16 cellular contexts compared by ENCODE assay signal in genomic region chr17:81083125-81083765, GRCh38. TPM values are rescaled to one million over a fixed set of nuclear protein-coding genes. Genes with fewer than 3 reads are reported as not detected.
DNase-seq lines count a peak whose midpoint lies in the region; ATAC-seq, FAIRE-seq and TF ChIP-seq lines count a peak whose summit lies in the region.
"Had no signal": no experiment of that assay in that cellular context is flagged by ENCODE, and none has a peak within 500 bp of the region (broad histone marks: within the 10 kb centered on the region; RNA-seq: fewer than 3 reads in every experiment).

No MANE protein-coding gene starts in this region.

- H3K9me3 ChIP-seq in esophagus (ENCODE audit: control insufficient read depth in 2 of 2, insufficient read depth in 1 of 2, low read depth in 1 of 2, low read length in 1 of 2) (no peaks in the 10 kb centered on the region), suprapubic skin (no peaks in the 10 kb centered on the region)

- H3K4me1 ChIP-seq in esophagus (ENCODE audit: control insufficient read depth in 2 of 2, insufficient read depth in 2 of 2, low read length in 1 of 2) (peaks cover 0 to 67% of the 10 kb centered on the region in 2 donors), suprapubic skin (peaks cover 79% of the 10 kb centered on the region)

- no peak for TF ChIP-seq EP300 in suprapubic skin (IDR thresholded peaks at IDR 0.05)

- H3K27me3 ChIP-seq in esophagus (ENCODE audit: control insufficient read depth in 1 of 2, insufficient read depth in 2 of 2, low read length in 2 of 2) (no peaks in the 10 kb centered on the region), suprapubic skin (no peaks in the 10 kb centered on the region)

- no peak for ATAC-seq in HG02840 (IDR thresholded peaks at IDR 0.05; ENCODE audit: low FRiP score, unreplicated experiment)
- ATAC-seq: K562 had no signal

- DNase-seq in lung microvascular endothelial cell (ENCODE audit: low read depth in 2 of 2) (peak; percentile 35 to 93), suprapubic skin (ENCODE audit: low spot score in 2 of 2) (no peak), NCI-H187 treated with DMSO at 0.1 percent for 48 hours (lab: John Stamatoyannopoulos, UW) (no peak), H54 (ENCODE audit: insufficient read length, low spot score) (no peak), lower leg skin (ENCODE audit: low spot score in 2 of 2) (no peak)
- DNase-seq: activated CD4-positive, alpha-beta T cell treated with anti-CD3 and anti-CD28 coated beads for 1 hour; activated T-cell treated with anti-CD3 and anti-CD28 coated beads, Interleukin-2, amount 50 U/mL, for 48 hours; CD4-positive, alpha-beta T cell; GF-D8; NCI-H2029 treated with DMSO at 0.1 percent for 48 hours; stimulated activated CD4-positive, alpha-beta T cell treated with anti-CD3 and anti-CD28 coated beads, Interleukin-1b, Interleukin-23, amount 100 ng/mL, for 48 hours had no signal

- intact Hi-C loops in lower leg skin (cut with DNase I; ENCODE audit: low total_unique reads): no loop called here

- TF ChIP-seq POLR2A in suprapubic skin (IDR thresholded peaks at IDR 0.05) (no peak), H54 (IDR thresholded peaks at IDR 0.05; ENCODE audit: low read depth, low read length) (no peak), lower leg skin (IDR thresholded peaks at IDR 0.05) (no peak)

- WGBS in esophagus, 2 donors: 70 to 73% methylated on average over 27 of the region's 27 CpGs
- WGBS in suprapubic skin: 82% methylated on average over 9 of the region's 27 CpGs
- 63 to 82% methylated on average over 23 to 27 of the region's 27 CpGs for WGBS in lower leg skin, 2 donors

- H3K27ac ChIP-seq in VCaP (peak overlapping the region; percentile 98), esophagus (ENCODE audit: low read depth in 2 of 2, low read length in 1 of 2) (peak overlapping the region; percentile 90), suprapubic skin (peak overlapping the region; percentile 71)

- FAIRE-seq in H54 (lab: Jason Lieb, UNC): no peak
- FAIRE-seq: astrocyte, K562 had no signal

- TF ChIP-seq CTCF in VCaP (conservative IDR thresholded peaks at IDR 0.05): no peak
- TF ChIP-seq CTCF in suprapubic skin (IDR thresholded peaks at IDR 0.05): no peak
- TF ChIP-seq CTCF in lower leg skin (IDR thresholded peaks at IDR 0.05): no peak

- peaks cover 0 to 59% of the 10 kb centered on the region in 2 donors for H3K36me3 ChIP-seq in esophagus (ENCODE audit: control insufficient read depth in 2 of 2, insufficient read depth in 2 of 2, low read length in 1 of 2)
- H3K36me3 ChIP-seq in suprapubic skin: peaks cover 47% of the 10 kb centered on the region

- H3K4me3 ChIP-seq in esophagus (ENCODE audit: low read depth in 1 of 2, low read length in 2 of 2) (no peak overlapping the region), suprapubic skin (no peak overlapping the region), lower leg skin (ENCODE audit: low read depth, poor library complexity, severe bottlenecking) (no peak overlapping the region)
- H3K4me3 ChIP-seq: K562 had no signal

RNA-seq across cellular contexts. Expression of gene BAIAP2, which starts 48.3 kb away (rescaled TPM):
- 100 to 1,000 TPM in 1 of 2 donors, 10 to 100 TPM in 1; 91.2 to 107 TPM for polyA plus RNA-seq in esophagus
- total RNA-seq in lung microvascular endothelial cell (21.8 and 57.7 TPM in 2 replicates), suprapubic skin (100 to 1,000 TPM; 214 to 283 (median 260) TPM), lower leg skin (100 to 1,000 TPM; 190 to 308 (median 224) TPM)

Comparison
In these comparisons a context has a peak if more than half of its experiments do, and no peak if none do; other contexts are left out.
1. DNase-seq: peak in lung microvascular endothelial cell (2 of 2); none in suprapubic skin (0 of 2), NCI-H187 treated with DMSO at 0.1 percent for 48 hours (single experiment), H54 (single experiment) and lower leg skin (0 of 2).
2. Peak in every context shown above with its lines, with median percentiles within 50 percentile points of each other: H3K27ac ChIP-seq.